Comparison of ENCODE assay signal across 27 cellular contexts in genomic region chr2:35915261-35915660, GRCh38.
"Had no signal": no experiment of that assay in that cellular context is flagged by ENCODE, and none has a peak within 500 bp of the region (broad histone marks: within the 10 kb centered on the region; RNA-seq: fewer than 3 reads in every experiment).

No MANE protein-coding gene starts in this region.

- H3K4me1 ChIP-seq: suprapubic skin, testis, thyroid gland, tibial artery, tibial nerve, transverse colon, upper lobe of left lung, upper lobe of right lung, uterus, vagina had no signal

- H3K9me3 Mint-ChIP-seq: stimulated activated effector memory CD8-positive, alpha-beta T cell treated with anti-CD3 and anti-CD28 coated beads, Interleukin-12 subunit alpha, Interleukin-12 subunit beta, amount 100 ng/mL, for 72 hours; stimulated activated memory B cell treated with anti-CD40 and anti-IgM and Interleukin-4, amounts not matched to agents 10 μg/mL and 1 μg/mL and 100 μg/mL, for 72 hours; stimulated activated naive CD8-positive, alpha-beta T cell treated with anti-CD3 and anti-CD28 coated beads, Interleukin-15, amount 100 ng/mL, for 72 hours; stimulated activated naive CD8-positive, alpha-beta T cell treated with anti-CD3 and anti-CD28 coated beads, Interleukin-15, Interleukin-2, amounts not matched to agents 100 ng/mL and 50 ng/mL, for 24 hours; type B pancreatic cell had no signal

- H3K27me3 Mint-ChIP-seq: stimulated activated memory B cell treated with anti-CD40 and anti-IgM and Interleukin-4, amounts not matched to agents 10 μg/mL and 1 μg/mL and 100 μg/mL, for 72 hours; stimulated activated naive CD8-positive, alpha-beta T cell treated with anti-CD3 and anti-CD28 coated beads, Interleukin-15, amount 100 ng/mL, for 72 hours; stimulated activated naive CD8-positive, alpha-beta T cell treated with anti-CD3 and anti-CD28 coated beads, Interleukin-15, Interleukin-2, amounts not matched to agents 100 ng/mL and 50 ng/mL, for 24 hours; type B pancreatic cell had no signal

- FAIRE-seq: urothelium cell line had no signal

- H3K4me1 Mint-ChIP-seq: stimulated activated effector memory CD8-positive, alpha-beta T cell treated with anti-CD3 and anti-CD28 coated beads, Interleukin-12 subunit alpha, Interleukin-12 subunit beta, amount 100 ng/mL, for 72 hours; stimulated activated memory B cell treated with anti-CD40 and anti-IgM and Interleukin-4, amounts not matched to agents 10 μg/mL and 1 μg/mL and 100 μg/mL, for 72 hours; stimulated activated naive B cell treated with anti-CD40 and anti-IgM and Interleukin-4, amounts not matched to agents 10 μg/mL and 1 μg/mL and 100 μg/mL, for 72 hours; stimulated activated naive CD8-positive, alpha-beta T cell treated with anti-CD3 and anti-CD28 coated beads, Interleukin-15, amount 100 ng/mL, for 72 hours had no signal

- H3K4me3 Mint-ChIP-seq: stimulated activated effector memory CD8-positive, alpha-beta T cell treated with anti-CD3 and anti-CD28 coated beads, Interleukin-12 subunit alpha, Interleukin-12 subunit beta, amount 100 ng/mL, for 72 hours; stimulated activated memory B cell treated with anti-CD40 and anti-IgM and Interleukin-4, amounts not matched to agents 10 μg/mL and 1 μg/mL and 100 μg/mL, for 72 hours; stimulated activated naive B cell treated with anti-CD40 and anti-IgM and Interleukin-4, amounts not matched to agents 10 μg/mL and 1 μg/mL and 100 μg/mL, for 72 hours; stimulated activated naive CD8-positive, alpha-beta T cell treated with anti-CD3 and anti-CD28 coated beads, Interleukin-15, amount 100 ng/mL, for 72 hours; stimulated activated naive CD8-positive, alpha-beta T cell treated with anti-CD3 and anti-CD28 coated beads, Interleukin-15, Interleukin-2, amounts not matched to agents 100 ng/mL and 50 ng/mL, for 24 hours; type B pancreatic cell had no signal

- H3K27ac Mint-ChIP-seq: stimulated activated effector memory CD8-positive, alpha-beta T cell treated with anti-CD3 and anti-CD28 coated beads, Interleukin-12 subunit alpha, Interleukin-12 subunit beta, amount 100 ng/mL, for 72 hours; stimulated activated memory B cell treated with anti-CD40 and anti-IgM and Interleukin-4, amounts not matched to agents 10 μg/mL and 1 μg/mL and 100 μg/mL, for 72 hours; stimulated activated naive B cell treated with anti-CD40 and anti-IgM and Interleukin-4, amounts not matched to agents 10 μg/mL and 1 μg/mL and 100 μg/mL, for 72 hours; stimulated activated naive CD8-positive, alpha-beta T cell treated with anti-CD3 and anti-CD28 coated beads, Interleukin-15, amount 100 ng/mL, for 72 hours; stimulated activated naive CD8-positive, alpha-beta T cell treated with anti-CD3 and anti-CD28 coated beads, Interleukin-15, Interleukin-2, amounts not matched to agents 100 ng/mL and 50 ng/mL, for 24 hours; type B pancreatic cell had no signal

- H3K27ac ChIP-seq: suprapubic skin, testis, thoracic aorta, thyroid gland, tibial artery, tibial nerve, transverse colon, upper lobe of left lung, upper lobe of right lung, uterus, vagina had no signal

- DNase-seq: stimulated activated CD4-positive, alpha-beta T cell treated with anti-CD3 and anti-CD28 coated beads, Interleukin-2, amount 100 ng/mL, for 48 hours; stimulated activated CD4-positive, alpha-beta T cell treated with anti-CD3 and anti-CD28 coated beads, Interleukin-4, amount 100 ng/mL, for 1 hour; stimulated activated CD4-positive, alpha-beta T cell treated with anti-CD3 and anti-CD28 coated beads, Interleukin-4, amount 100 ng/mL, for 24 hours; stimulated activated CD4-positive, alpha-beta T cell treated with anti-CD3 and anti-CD28 coated beads, Interleukin-4, amount 100 ng/mL, for 4 hours; stimulated activated CD8-positive, alpha-beta memory T cell treated with anti-CD3 and anti-CD28 coated beads, Interleukin-4, amount 100 ng/mL, for 48 hours; stimulated activated naive B cell treated with anti-CD40 and anti-IgM and Interleukin-4, amounts not matched to agents 10 μg/mL and 1 μg/mL and 100 μg/mL, for 72 hours; stimulated activated naive CD4-positive, alpha-beta T cell; stimulated activated naive CD4-positive, alpha-beta T cell treated with Interleukin-2 at 50 U/mL for 16 hours; stimulated activated naive CD8-positive, alpha-beta T cell treated with anti-CD3 and anti-CD28 coated beads, Interleukin-15, amount 100 ng/mL, for 72 hours; stimulated activated naive CD8-positive, alpha-beta T cell treated with anti-CD3 and anti-CD28 coated beads, Interleukin-15, Interleukin-2, amounts not matched to agents 100 U/mL and 50 U/mL, for 24 hours; substantia nigra; testis; thyroid gland; tibial artery; transverse colon; upper lobe of left lung; upper lobe of right lung; uterus had no signal

- H3K36me3 ChIP-seq: suprapubic skin, thoracic aorta, thyroid gland, tibial artery, tibial nerve, transverse colon, upper lobe of left lung, upper lobe of right lung, uterus, vagina had no signal

- H3K36me3 Mint-ChIP-seq: stimulated activated effector memory CD8-positive, alpha-beta T cell treated with anti-CD3 and anti-CD28 coated beads, Interleukin-12 subunit alpha, Interleukin-12 subunit beta, amount 100 ng/mL, for 72 hours; stimulated activated memory B cell treated with anti-CD40 and anti-IgM and Interleukin-4, amounts not matched to agents 10 μg/mL and 1 μg/mL and 100 μg/mL, for 72 hours; stimulated activated naive B cell treated with anti-CD40 and anti-IgM and Interleukin-4, amounts not matched to agents 10 μg/mL and 1 μg/mL and 100 μg/mL, for 72 hours; type B pancreatic cell had no signal

- H3K4me3 ChIP-seq: suprapubic skin, testis, thoracic aorta, thyroid gland, tibial artery, tibial nerve, transverse colon, upper lobe of left lung, upper lobe of right lung, uterus, vagina had no signal

- H3K9me3 ChIP-seq: suprapubic skin, testis, thoracic aorta, thyroid gland, tibial artery, tibial nerve, transverse colon, upper lobe of left lung, upper lobe of right lung, uterus, vagina had no signal

- ATAC-seq: stimulated activated effector memory CD8-positive, alpha-beta T cell treated with anti-CD3 and anti-CD28 coated beads, Interleukin-12 subunit alpha, Interleukin-12 subunit beta, amount 100 ng/mL, for 72 hours; stimulated activated memory B cell treated with anti-CD40 and anti-IgM and Interleukin-4, amounts not matched to agents 10 μg/mL and 1 μg/mL and 100 μg/mL, for 72 hours; stimulated activated naive B cell treated with anti-CD40 and anti-IgM and Interleukin-4, amounts not matched to agents 10 μg/mL and 1 μg/mL and 100 μg/mL, for 72 hours; stimulated activated naive CD8-positive, alpha-beta T cell treated with anti-CD3 and anti-CD28 coated beads, Interleukin-15, amount 100 ng/mL, for 72 hours; stimulated activated naive CD8-positive, alpha-beta T cell treated with anti-CD3 and anti-CD28 coated beads, Interleukin-15, Interleukin-2, amounts not matched to agents 100 U/mL and 50 U/mL, for 24 hours; upper lobe of right lung had no signal

- H3K27me3 ChIP-seq: suprapubic skin, testis, thyroid gland, tibial artery, tibial nerve, transverse colon, upper lobe of left lung, upper lobe of right lung, uterus, vagina had no signal
